Comparison of ENCODE assay signal across 16 cellular contexts in the genomic region with DNA sequence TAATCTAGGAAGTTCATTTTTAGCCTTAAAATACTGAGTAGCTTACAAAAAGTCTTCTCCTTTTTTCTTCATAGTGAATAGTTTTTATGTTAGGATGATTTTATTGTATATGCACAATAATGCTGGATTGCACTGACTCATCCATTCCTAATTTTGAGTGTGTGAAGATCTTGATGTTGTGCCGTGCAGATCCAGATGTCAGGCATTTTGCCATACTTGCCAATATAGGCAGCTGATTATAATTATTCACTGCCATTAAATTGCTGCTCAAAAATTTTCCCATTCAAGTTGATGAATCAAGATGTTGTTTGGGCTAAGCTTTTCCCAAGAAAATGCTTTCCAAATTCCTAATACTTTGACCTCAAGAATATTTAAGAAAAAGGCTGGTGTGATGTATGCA.
"Had no signal": no experiment of that assay in that cellular context is flagged by ENCODE, and none has a peak within 500 bp of the region (broad histone marks: within the 10 kb centered on the region; RNA-seq: fewer than 3 reads in every experiment).

No MANE protein-coding gene starts in this region.

- H3K27ac ChIP-seq: foreskin keratinocyte, heart left ventricle, right atrium auricular region, stomach had no signal

- H3K4me1 Mint-ChIP-seq: brain; central memory CD8-positive, alpha-beta T cell; naive B cell had no signal

- H3K4me3 Mint-ChIP-seq: activated CD4-positive, alpha-beta T cell treated with anti-CD3 and anti-CD28 coated beads, Interleukin-2, amount 10 ng/mL, durations not matched to agents 7 days and 5 days; brain; central memory CD8-positive, alpha-beta T cell; naive B cell; WTC11 had no signal

- DNase-seq: activated CD4-positive, alpha-beta T cell treated with anti-CD3 and anti-CD28 coated beads, Interleukin-2, amount 10 ng/mL, durations not matched to agents 7 days and 5 days; activated naive CD4-positive, alpha-beta T cell treated with anti-CD3 and anti-CD28 coated beads, Interleukin-2, amount 50 U/mL, for 16 hours; amniotic stem cell; cortex of kidney; effector CD8-positive, alpha-beta T cell; foreskin keratinocyte; heart left ventricle; left colon; naive B cell; small intestine; stomach had no signal

- H3K27ac Mint-ChIP-seq: activated CD4-positive, alpha-beta T cell treated with anti-CD3 and anti-CD28 coated beads, Interleukin-2, amount 10 ng/mL, durations not matched to agents 7 days and 5 days; activated T-helper 2 cell treated with anti-CD3 and anti-CD28 coated beads, Interferon-gamma antibody, Interleukin-2, Interleukin-4, amounts not matched to agents 10 μg/mL and 5 μg/mL and 100 μg/mL, durations not matched to agents 14 hours and 24 hours and 36 hours; brain; naive B cell; WTC11 had no signal

- ATAC-seq: foreskin keratinocyte, heart left ventricle, left colon, WTC11 had no signal

- H3K27me3 ChIP-seq: foreskin keratinocyte, heart left ventricle, right atrium auricular region, stomach had no signal

- H3K9me3 ChIP-seq: heart left ventricle, right atrium auricular region, stomach had no signal

- H3K9me3 Mint-ChIP-seq: activated T-helper 2 cell treated with anti-CD3 and anti-CD28 coated beads, Interferon-gamma antibody, Interleukin-2, Interleukin-4, amounts not matched to agents 10 μg/mL and 5 μg/mL and 100 μg/mL, durations not matched to agents 14 hours and 24 hours and 36 hours; central memory CD8-positive, alpha-beta T cell; naive B cell; WTC11 had no signal

- H3K4me3 ChIP-seq: heart left ventricle, right atrium auricular region, stomach had no signal

- H3K36me3 ChIP-seq: heart left ventricle, right atrium auricular region, stomach had no signal

- H3K27me3 Mint-ChIP-seq: central memory CD8-positive, alpha-beta T cell; naive B cell had no signal

- H3K36me3 Mint-ChIP-seq: brain, naive B cell, WTC11 had no signal
